16 cellular contexts compared by ENCODE assay signal in genomic region chr14:77612011-77612620, GRCh38. TPM values are rescaled to one million over a fixed set of nuclear protein-coding genes. Genes with fewer than 3 reads are reported as not detected.
DNase-seq lines count a peak whose midpoint lies in the region; ATAC-seq and TF ChIP-seq lines count a peak whose summit lies in the region.
"Had no signal": no experiment of that assay in that cellular context is flagged by ENCODE, and none has a peak within 500 bp of the region (broad histone marks: within the 10 kb centered on the region; RNA-seq: fewer than 3 reads in every experiment).

No MANE protein-coding gene starts in this region.

- CTCF ChIA-PET in activated CD4-positive, alpha-beta T cell treated with anti-CD3 and anti-CD28 coated beads for 36 hours (lab: Charles Lee), result interaction anchor here (0.9 to 1.3 kb wide), 3 partner anchors 8 to 14 kb away, joined by 3 to 5 read pairs (median 3); no protein-coding TSS in a partner anchor

- H3K27ac Mint-ChIP-seq in activated CD4-positive, alpha-beta T cell treated with anti-CD3 and anti-CD28 coated beads for 36 hours, result no peak overlapping the region

- H3K4me3 Mint-ChIP-seq in activated CD4-positive, alpha-beta T cell treated with anti-CD3 and anti-CD28 coated beads for 36 hours, result no peak overlapping the region

- H3K9me3 ChIP-seq in SJSA1 (replicated peaks), result no peaks in the 10 kb centered on the region; the same call in 1 of the 2 replicates
- no peaks in the 10 kb centered on the region for H3K9me3 ChIP-seq in gastrocnemius medialis
- H3K9me3 ChIP-seq: breast epithelium, MG63, ovary had no signal

- in situ Hi-C loops in gastrocnemius medialis (cut with MboI; ENCODE audit: low sequenced_read_pairs in 4 of 4), result no loop called here

- ATAC-seq in gastrocnemius medialis, result no peak
- ATAC-seq in activated CD4-positive, alpha-beta T cell treated with anti-CD3 and anti-CD28 coated beads for 36 hours, result no peak
- ATAC-seq: stimulated activated naive CD8-positive, alpha-beta T cell treated with anti-CD3 and anti-CD28 coated beads, Interleukin-15, Interleukin-2, amounts not matched to agents 100 U/mL and 50 U/mL, for 24 hours had no signal

- H3K4me3 ChIP-seq in SJSA1 (no peak overlapping the region), fibroblast of the aortic adventitia (ENCODE audit: low read depth, low read length) (peak overlapping the region; percentile 11), gastrocnemius medialis (no peak overlapping the region)
- H3K4me3 ChIP-seq: breast epithelium, MG63, ovary had no signal

- peaks cover 8% of the 10 kb centered on the region for H3K36me3 Mint-ChIP-seq in activated CD4-positive, alpha-beta T cell treated with anti-CD3 and anti-CD28 coated beads for 36 hours (ENCODE audit: low read depth)

- H3K4me1 ChIP-seq in SJSA1 (replicated peaks) (peaks cover 28% of the 10 kb centered on the region), gastrocnemius medialis (peaks cover 12 to 16% of the 10 kb centered on the region in 2 donors)

- H3K36me3 ChIP-seq in SJSA1 (peaks cover 6% of the 10 kb centered on the region), gastrocnemius medialis (no peaks in the 10 kb centered on the region)
- H3K36me3 ChIP-seq: breast epithelium, MG63, ovary had no signal

- TF ChIP-seq CTCF in fibroblast of the aortic adventitia (IDR thresholded peaks at IDR 0.05; ENCODE audit: insufficient read depth, low read length) (no peak), gastrocnemius medialis (IDR thresholded peaks at IDR 0.05 in 4 of 5, conservative IDR thresholded peaks at IDR 0.05 in 1 of 5) (no peak)

- DNase-seq in GM04503 (ENCODE audit: low read depth), result peak; percentile 26
- DNase-seq in SJSA1 (ENCODE audit: low read depth in 1 of 2, low spot score in 2 of 2), result peak in 1 of 2 experiments; percentile 15
- DNase-seq in fibroblast of the aortic adventitia (ENCODE audit: low read depth), result peak; percentile 71
- peak; percentile 93 for DNase-seq in pons (ENCODE audit: low spot score)
- DNase-seq in NCI-H1694 (lab: John Stamatoyannopoulos, UW), result no peak
- DNase-seq in SKM-1 (lab: John Stamatoyannopoulos, UW; ENCODE audit: unreplicated experiment), result no peak
- DNase-seq in gastrocnemius medialis, result no peak
- no peak for DNase-seq in activated CD4-positive, alpha-beta T cell treated with anti-CD3 and anti-CD28 coated beads for 36 hours
- DNase-seq: activated T-cell treated with anti-CD3 and anti-CD28 coated beads, Interleukin-2, amount 50 U/mL, for 48 hours; MG63; NCI-H446; ovary; SHP77; stimulated activated CD4-positive, alpha-beta T cell treated with anti-CD3 and anti-CD28 coated beads, Interleukin-4, amount 100 ng/mL, for 1 hour; stimulated activated naive CD8-positive, alpha-beta T cell treated with anti-CD3 and anti-CD28 coated beads, Interleukin-15, Interleukin-2, amounts not matched to agents 100 U/mL and 50 U/mL, for 24 hours had no signal

- POLR2A ChIA-PET in activated CD4-positive, alpha-beta T cell treated with anti-CD3 and anti-CD28 coated beads for 36 hours (lab: Charles Lee), result interaction anchor here (0.7 kb wide), 1 partner anchor 222 kb away, joined by 3 read pairs; no protein-coding TSS in a partner anchor

- H3K27ac ChIP-seq in SJSA1, result peak overlapping the region; percentile 40
- H3K27ac ChIP-seq in gastrocnemius medialis, result no peak overlapping the region
- H3K27ac ChIP-seq: breast epithelium, ovary had no signal

- intact Hi-C loops in gastrocnemius medialis (cut with DNase I; ENCODE audit: low total_unique reads), result loop anchor here (10.0 kb wide), 1 partner anchor 797 kb away; the partner anchor contains the start of gene ANGEL1
- intact Hi-C loops in activated CD4-positive, alpha-beta T cell treated with anti-CD3 and anti-CD28 coated beads for 36 hours (cut with DNase I, micrococcal nuclease), result no loop called here

- no peaks in the 10 kb centered on the region for H3K9me3 Mint-ChIP-seq in activated CD4-positive, alpha-beta T cell treated with anti-CD3 and anti-CD28 coated beads for 36 hours (ENCODE audit: low read depth)

- H3K4me1 Mint-ChIP-seq in activated CD4-positive, alpha-beta T cell treated with anti-CD3 and anti-CD28 coated beads for 36 hours, result peaks cover 48% of the 10 kb centered on the region

- TF ChIP-seq POLR2A in gastrocnemius medialis (IDR thresholded peaks at IDR 0.05), result no peak

- H3K27me3 Mint-ChIP-seq in activated CD4-positive, alpha-beta T cell treated with anti-CD3 and anti-CD28 coated beads for 36 hours, result no peaks in the 10 kb centered on the region

- H3K27me3 ChIP-seq in SJSA1 (replicated peaks) (no peaks in the 10 kb centered on the region), gastrocnemius medialis (no peaks in the 10 kb centered on the region)
- H3K27me3 ChIP-seq: breast epithelium, MG63, ovary had no signal

RNA-seq across cellular contexts. Expression of gene SPTLC2, which starts 4.3 kb away (rescaled TPM):
- total RNA-seq in SJSA1 (2014; rRNA removed; shearing (Covaris generic)), result 16.4 and 22.1 TPM in 2 replicates
- 36.7 and 60.0 TPM in 2 replicates for total RNA-seq in fibroblast of the aortic adventitia (ENCODE audit: low replicate concordance)
- 10 to 100 TPM in 1 of 4 donors, 1 to 10 TPM in 3; 6.5 to 10.4 (median 7.0) TPM for total RNA-seq in gastrocnemius medialis
- total RNA-seq in activated CD4-positive, alpha-beta T cell treated with anti-CD3 and anti-CD28 coated beads for 36 hours, result 10 to 100 TPM; 16.8 to 24.6 TPM

Comparison
In these comparisons a context has a peak if more than half of its experiments do, and no peak if none do; other contexts are left out.
1. DNase-seq: peak in GM04503 (single experiment), fibroblast of the aortic adventitia (single experiment) and pons (single experiment); none in NCI-H1694 (single experiment), SKM-1 (single experiment), gastrocnemius medialis (0 of 2) and activated CD4-positive, alpha-beta T cell treated with anti-CD3 and anti-CD28 coated beads for 36 hours (single experiment).